In genomic region chr4:40058854-40059253, GRCh38 we compare ENCODE assay signal across 9 cellular contexts. TPM values are rescaled to one million over a fixed set of nuclear protein-coding genes. Genes with fewer than 3 reads are reported as not detected.
DNase-seq lines count a peak whose midpoint lies in the region; ATAC-seq and TF ChIP-seq lines count a peak whose summit lies in the region.
"Had no signal": no experiment of that assay in that cellular context is flagged by ENCODE, and none has a peak within 500 bp of the region (broad histone marks: within the 10 kb centered on the region; RNA-seq: fewer than 3 reads in every experiment).

No MANE protein-coding gene starts in this region.

- H2AFZ ChIP-seq in DND-41 (ENCODE audit: low read depth, low read length): no peak overlapping the region

- H3K4me2 ChIP-seq in DND-41 (ENCODE audit: insufficient read depth, low read length): peak overlapping the region; percentile 85

- peak overlapping the region; percentile 57 to 88 for H3K4me3 Mint-ChIP-seq in effector memory CD8-positive, alpha-beta T cell
- H3K4me3 Mint-ChIP-seq in nephron progenitor cell: peak overlapping the region; percentile 92

- peak overlapping the region; percentile 86 to 90; a peak in 2 of 4 replicates for H3K4me3 ChIP-seq in DND-41 (ENCODE audit: low read depth in 1 of 2, low read length in 2 of 2)
- peak overlapping the region; percentile 73; the same call in 1 of the 2 replicates for H3K4me3 ChIP-seq in LNCaP clone FGC (ENCODE audit: low read depth, low read length)
- no peak overlapping the region for H3K4me3 ChIP-seq in body of pancreas

- H3K79me2 ChIP-seq in DND-41 (ENCODE audit: insufficient read depth, low read length): peaks cover 71% of the 10 kb centered on the region

- H3K36me3 ChIP-seq in DND-41 (ENCODE audit: insufficient read depth, low read length): peaks cover 40% of the 10 kb centered on the region
- H3K36me3 ChIP-seq in body of pancreas (replicated peaks in 1 of 2; ENCODE audit: insufficient read depth in 1 of 2, low read depth in 2 of 2): no peaks in the 10 kb centered on the region

- no peak overlapping the region for H3K27ac Mint-ChIP-seq in effector memory CD8-positive, alpha-beta T cell
- H3K27ac Mint-ChIP-seq in nephron progenitor cell: no peak overlapping the region

- H3K36me3 Mint-ChIP-seq in effector memory CD8-positive, alpha-beta T cell (ENCODE audit: insufficient read depth): peaks cover 22% of the 10 kb centered on the region
- H3K36me3 Mint-ChIP-seq in nephron progenitor cell (ENCODE audit: low read depth): peaks cover 34% of the 10 kb centered on the region

- intact Hi-C loops in body of pancreas (cut with DNase I): no loop called here

- peaks cover 23 to 26% of the 10 kb centered on the region in 2 donors for H3K4me1 Mint-ChIP-seq in effector memory CD8-positive, alpha-beta T cell (ENCODE audit: low read depth in 2 of 2)
- H3K4me1 Mint-ChIP-seq in nephron progenitor cell: peaks cover 42% of the 10 kb centered on the region

- DNase-seq in DND-41 (no peak), LNCaP clone FGC (ENCODE audit: low read depth) (no peak), nephron progenitor cell (no peak), HCEC 1CT (no peak), foreskin melanocyte (no peak), body of pancreas (no peak)
- no peak for DNase-seq in effector memory CD8-positive, alpha-beta T cell
- DNase-seq: SIG-M5; stimulated activated CD4-positive, alpha-beta T cell treated with anti-CD3 and anti-CD28 coated beads, Interleukin-15, amount 100 ng/mL, for 24 hours had no signal

- ATAC-seq in DND-41 (ENCODE audit: insufficient read depth, low read depth) (no peak), body of pancreas (no peak)
- ATAC-seq in effector memory CD8-positive, alpha-beta T cell (replicated peaks): no peak

- no peak for TF ChIP-seq POLR2A in body of pancreas (IDR thresholded peaks at IDR 0.05)

- H3K4me1 ChIP-seq in DND-41 (ENCODE audit: insufficient read depth, low read length) (peaks cover 45% of the 10 kb centered on the region), body of pancreas (peaks cover 33% of the 10 kb centered on the region)

- WGBS in body of pancreas, 2 donors: 38 to 47% methylated on average over 14 of the region's 14 CpGs

- TF ChIP-seq CTCF in DND-41 (IDR thresholded peaks at IDR 0.05; ENCODE audit: borderline replicate concordance, extremely low read depth, low read length, poor library complexity, severe bottlenecking): no peak
- no peak for TF ChIP-seq CTCF in LNCaP clone FGC (IDR thresholded peaks at IDR 0.05; ENCODE audit: control insufficient read depth, extremely low read depth, insufficient read depth)
- no peak for TF ChIP-seq CTCF in nephron progenitor cell (IDR thresholded peaks at IDR 0.05)
- TF ChIP-seq CTCF in body of pancreas (IDR thresholded peaks at IDR 0.05): no peak

- H3K27ac ChIP-seq in DND-41 (ENCODE audit: low read length): no peak overlapping the region; the same call in 1 of the 2 replicates
- H3K27ac ChIP-seq in body of pancreas: peak overlapping the region in 2 of 4 donors; percentile 42 to 100

- H3K9me3 Mint-ChIP-seq in effector memory CD8-positive, alpha-beta T cell: no peaks in the 10 kb centered on the region
- peaks cover 4% of the 10 kb centered on the region for H3K9me3 Mint-ChIP-seq in nephron progenitor cell

- H3K27me3 Mint-ChIP-seq in effector memory CD8-positive, alpha-beta T cell: no peaks in the 10 kb centered on the region
- H3K27me3 Mint-ChIP-seq in nephron progenitor cell (ENCODE audit: low read depth, poor library complexity): no peaks in the 10 kb centered on the region

- peak overlapping the region; percentile 100 for H3K9ac ChIP-seq in DND-41 (ENCODE audit: low read depth, low read length)

- H3K9me3 ChIP-seq in DND-41 (ENCODE audit: insufficient read depth, low read length, severe bottlenecking): no peaks in the 10 kb centered on the region
- no peaks in the 10 kb centered on the region for H3K9me3 ChIP-seq in body of pancreas

- peaks cover 23% of the 10 kb centered on the region for H4K20me1 ChIP-seq in DND-41 (ENCODE audit: insufficient read depth, low read length)

- no peaks in the 10 kb centered on the region for H3K27me3 ChIP-seq in DND-41 (ENCODE audit: insufficient read depth, low read length, poor library complexity)
- H3K27me3 ChIP-seq in body of pancreas: no peaks in the 10 kb centered on the region

RNA-seq across cellular contexts. Expression of gene N4BP2, which starts 2.2 kb away (rescaled TPM):
- 10 to 100 TPM; 14.8 to 15.0 TPM for total RNA-seq in body of pancreas

Comparison
In these comparisons a context has a peak if more than half of its experiments do, and no peak if none do; other contexts are left out.
1. H3K4me3 ChIP-seq: peak in DND-41 (2 of 2) and LNCaP clone FGC (single experiment); none in body of pancreas (0 of 2).